In genomic region chr15:66617137-66618090, GRCh38 we compare ENCODE assay signal across 9 cellular contexts. TPM values are rescaled to one million over a fixed set of nuclear protein-coding genes. Genes with fewer than 3 reads are reported as not detected.
DNase-seq lines count a peak whose midpoint lies in the region; ATAC-seq and TF ChIP-seq lines count a peak whose summit lies in the region.
"Had no signal": no experiment of that assay in that cellular context is flagged by ENCODE, and none has a peak within 500 bp of the region (broad histone marks: within the 10 kb centered on the region; RNA-seq: fewer than 3 reads in every experiment).

No MANE protein-coding gene starts in this region.

- H3K27me3 Mint-ChIP-seq in activated T-helper 1 cell treated with anti-CD3 and anti-CD28 coated beads, Interleukin-12 subunit alpha, Interleukin-12 subunit beta, Interleukin-2, Interleukin-4 antibody, amounts not matched to agents 30 ng/mL and 10 ng/mL and 1 ng/mL, durations not matched to agents 14 hours and 24 hours and 36 hours (ENCODE audit: insufficient read depth) = peaks cover 8% of the 10 kb centered on the region

- peak overlapping the region; percentile 86 for H2BK5ac ChIP-seq in IMR-90 (ENCODE audit: low read depth, low read length, poor library complexity, severe bottlenecking)

- H2BK15ac ChIP-seq in IMR-90 (ENCODE audit: low read depth, low read length) = peak overlapping the region; percentile 64; the same call in 2 of the 3 replicates

- H3K36me3 ChIP-seq in IMR-90 (ENCODE audit: control insufficient read depth, insufficient read depth, low read length) (no peaks in the 10 kb centered on the region), kidney epithelial cell (ENCODE audit: control insufficient read depth, insufficient read depth, low read length) (no peaks in the 10 kb centered on the region), spleen (no peaks in the 10 kb centered on the region)

- peak overlapping the region; percentile 94 for H2AFZ ChIP-seq in IMR-90 (replicated peaks; ENCODE audit: low read length, poor library complexity)

- H3K4me1 ChIP-seq in IMR-90 (ENCODE audit: control insufficient read depth, insufficient read depth, low read length) (peaks cover 15% of the 10 kb centered on the region), spleen (peaks cover 8 to 88% (median 55%) of the 10 kb centered on the region in 6 donors)

- intact Hi-C loops in IMR-90 (cut with micrococcal nuclease) (loop anchor here (5.0 kb wide), 1 partner anchor 155 kb away; no protein-coding TSS in a partner anchor), spleen (cut with DNase I; ENCODE audit: low total_unique reads) (loop anchor here (5.0 kb wide), 1 partner anchor 235 kb away; no protein-coding TSS in a partner anchor)
- intact Hi-C loops in activated T-helper 1 cell treated with anti-CD3 and anti-CD28 coated beads, Interleukin-12 subunit alpha, Interleukin-12 subunit beta, Interleukin-2, Interleukin-4 antibody, amounts not matched to agents 30 ng/mL and 10 ng/mL and 1 ng/mL, durations not matched to agents 14 hours and 24 hours and 36 hours (cut with micrococcal nuclease) = loop anchor here (2.0 kb wide), 1 partner anchor 85 kb away; the partner anchor contains the start of gene SMAD6

- no peak overlapping the region for H3K4me2 ChIP-seq in IMR-90 (ENCODE audit: low read depth, low read length)

- no peak overlapping the region for H3K4me3 ChIP-seq in IMR-90 (ENCODE audit: insufficient read depth, low read depth, low read length)
- no peak overlapping the region for H3K4me3 ChIP-seq in astrocyte of the cerebellum (ENCODE audit: low read depth, low read length)
- H3K4me3 ChIP-seq in kidney epithelial cell (ENCODE audit: low read depth, low read length) = no peak overlapping the region
- H3K4me3 ChIP-seq in spleen = no peak overlapping the region

- H2BK20ac ChIP-seq in IMR-90 (ENCODE audit: low read depth, low read length) = peak overlapping the region; percentile 63

- H3K27ac ChIP-seq in IMR-90 (ENCODE audit: insufficient read depth, low read length) (peak overlapping the region; percentile 76), spleen (peak overlapping the region in 7 of 8 donors; percentile 47 to 78 (median 65))

- peak overlapping the region; percentile 80 for H3K56ac ChIP-seq in IMR-90 (ENCODE audit: extremely low read depth, insufficient read depth, low read length)

- in situ Hi-C loops in IMR-90 (cut with MboI; ENCODE audit: low sequenced_read_pairs) = loop anchor here (5.0 kb wide), 1 partner anchor 150 kb away; no protein-coding TSS in a partner anchor
- in situ Hi-C loops in astrocyte of the cerebellum (cut with HindIII; ENCODE audit: low sequenced_read_pairs) = no loop called here
- in situ Hi-C loops in GM13976 (cut with MboI; ENCODE audit: low sequenced_read_pairs, unreplicated experiment) = no loop called here

- H2AK5ac ChIP-seq in IMR-90 (ENCODE audit: low read depth, low read length) = peak overlapping the region; percentile 72

- H2BK120ac ChIP-seq in IMR-90 (ENCODE audit: low read depth, low read length) = peak overlapping the region; percentile 96

- dilution Hi-C loops in IMR-90 (cut with HindIII; ENCODE audit: low sequenced_read_pairs, unreplicated experiment) = no loop called here

- H3K79me1 ChIP-seq in IMR-90 (ENCODE audit: low read depth in 1 of 2, low read length in 2 of 2) = no peaks in the 10 kb centered on the region

- DNase-seq in IMR-90 (peak; percentile 80), astrocyte of the cerebellum (ENCODE audit: low read depth) (peak; percentile 78), kidney epithelial cell (ENCODE audit: low read depth) (peak; percentile 19), spleen (peak; percentile 89), GM13976 (ENCODE audit: low spot score) (no peak), HuH-7.5 (ENCODE audit: low spot score) (no peak)
- no peak for DNase-seq in activated T-helper 1 cell treated with anti-CD3 and anti-CD28 coated beads, Interleukin-12 subunit alpha, Interleukin-12 subunit beta, Interleukin-2, Interleukin-4 antibody, amounts not matched to agents 30 ng/mL and 10 ng/mL and 1 ng/mL, durations not matched to agents 14 hours and 24 hours and 36 hours (ENCODE audit: low spot score)

- no peak overlapping the region for H3K4me3 Mint-ChIP-seq in activated T-helper 1 cell treated with anti-CD3 and anti-CD28 coated beads, Interleukin-12 subunit alpha, Interleukin-12 subunit beta, Interleukin-2, Interleukin-4 antibody, amounts not matched to agents 30 ng/mL and 10 ng/mL and 1 ng/mL, durations not matched to agents 14 hours and 24 hours and 36 hours

- TF ChIP-seq POLR2A in IMR-90 (IDR thresholded peaks at IDR 0.05; ENCODE audit: low read depth, low read length) = peak; percentile 52; the same call in 1 of the 2 replicates
- TF ChIP-seq POLR2A in spleen (IDR thresholded peaks at IDR 0.05) = no peak

- CTCF ChIA-PET in IMR-90 (lab: Yijun Ruan, JAX) = interaction anchor here (0.6 to 0.9 kb wide), 2 partner anchors 13 to 81 kb away, joined by 3 read pairs; no protein-coding TSS in a partner anchor

- no peaks in the 10 kb centered on the region; the same call in 1 of the 2 replicates for H3K9me1 ChIP-seq in IMR-90 (ENCODE audit: insufficient read depth, low read length)

- H3K27me3 ChIP-seq in IMR-90 (ENCODE audit: control insufficient read depth, insufficient read depth, low read length) (0 out of 2 replicates have a peak, but pooled peaks cover 2% of the 10 kb centered on the region), kidney epithelial cell (ENCODE audit: control insufficient read depth, insufficient read depth, low read length) (peaks cover 5% of the 10 kb centered on the region), spleen (replicated peaks in 1 of 7) (peaks cover 0 to 31% (median 12%) of the 10 kb centered on the region in 7 donors)

- peak overlapping the region; percentile 89 for H3K4ac ChIP-seq in IMR-90 (ENCODE audit: low read depth, low read length)

- H3K27ac Mint-ChIP-seq in activated T-helper 1 cell treated with anti-CD3 and anti-CD28 coated beads, Interleukin-12 subunit alpha, Interleukin-12 subunit beta, Interleukin-2, Interleukin-4 antibody, amounts not matched to agents 30 ng/mL and 10 ng/mL and 1 ng/mL, durations not matched to agents 14 hours and 24 hours and 36 hours = no peak overlapping the region

- H3K18ac ChIP-seq in IMR-90 (ENCODE audit: low read depth, low read length) = peak overlapping the region; percentile 43

- ATAC-seq in IMR-90 (ENCODE audit: low read depth) (peak; percentile 78), HG02870 (IDR thresholded peaks at IDR 0.05; ENCODE audit: unreplicated experiment) (no peak)

- H3K23ac ChIP-seq in IMR-90 (ENCODE audit: low read depth, low read length) = peak overlapping the region; percentile 70; the same call in 1 of the 2 replicates

- H3K4me1 Mint-ChIP-seq in activated T-helper 1 cell treated with anti-CD3 and anti-CD28 coated beads, Interleukin-12 subunit alpha, Interleukin-12 subunit beta, Interleukin-2, Interleukin-4 antibody, amounts not matched to agents 30 ng/mL and 10 ng/mL and 1 ng/mL, durations not matched to agents 14 hours and 24 hours and 36 hours (ENCODE audit: low read depth) = no peaks in the 10 kb centered on the region

- no peaks in the 10 kb centered on the region for H3K9me3 Mint-ChIP-seq in activated T-helper 1 cell treated with anti-CD3 and anti-CD28 coated beads, Interleukin-12 subunit alpha, Interleukin-12 subunit beta, Interleukin-2, Interleukin-4 antibody, amounts not matched to agents 30 ng/mL and 10 ng/mL and 1 ng/mL, durations not matched to agents 14 hours and 24 hours and 36 hours

- peak overlapping the region; percentile 73 to 95 for H4K8ac ChIP-seq in IMR-90 (ENCODE audit: low read depth in 2 of 2, low read length in 2 of 2)

- H3K9me3 ChIP-seq in IMR-90 (ENCODE audit: control insufficient read depth, insufficient read depth, low read length) (no peaks in the 10 kb centered on the region), spleen (no peaks in the 10 kb centered on the region)

- peak overlapping the region; percentile 93 for H4K91ac ChIP-seq in IMR-90 (ENCODE audit: insufficient read depth, low read depth, low read length)

- H3K9ac ChIP-seq in IMR-90 (ENCODE audit: low read depth, low read length) = peak overlapping the region; percentile 28

- no peaks in the 10 kb centered on the region for H4K20me1 ChIP-seq in IMR-90 (ENCODE audit: insufficient read depth, low read length)

- no peak for TF ChIP-seq RAD21 in IMR-90 (IDR thresholded peaks at IDR 0.05; ENCODE audit: low read length)

- peak overlapping the region; percentile 1 for H2AK9ac ChIP-seq in IMR-90 (replicated peaks; ENCODE audit: low read depth, low read length, poor library complexity)

- WGBS in IMR-90 (ENCODE audit: extremely low coverage in 2 of 2, insufficient read length in 1 of 2), 2 experiments = 12% methylated on average over 4 of the region's 15 CpGs; no CpG with 5 or more reads in 1 of the 2 experiments
- WGBS in spleen, 5 donors = 20 to 33% (median 31%) methylated on average over 13 to 15 of the region's 15 CpGs

- POLR2A ChIA-PET in IMR-90 (lab: Charles Lee; ENCODE audit: unreplicated experiment) = no interaction called here

- BruUV-seq in IMR-90 (replicated peaks; lab: Mats Ljungman, UMichigan) = no TSS peak

- H4K5ac ChIP-seq in IMR-90 (ENCODE audit: low read depth, low read length) = peak overlapping the region; percentile 53

- H3K36me3 Mint-ChIP-seq in activated T-helper 1 cell treated with anti-CD3 and anti-CD28 coated beads, Interleukin-12 subunit alpha, Interleukin-12 subunit beta, Interleukin-2, Interleukin-4 antibody, amounts not matched to agents 30 ng/mL and 10 ng/mL and 1 ng/mL, durations not matched to agents 14 hours and 24 hours and 36 hours (ENCODE audit: low read depth) = no peaks in the 10 kb centered on the region

- peak overlapping the region; percentile 82 for H3K14ac ChIP-seq in IMR-90 (replicated peaks; ENCODE audit: low read depth, low read length)

- no peak for TF ChIP-seq CTCF in IMR-90 (conservative IDR thresholded peaks at IDR 0.05; ENCODE audit: low read depth, low read length)
- no peak for TF ChIP-seq CTCF in astrocyte of the cerebellum (IDR thresholded peaks at IDR 0.05; ENCODE audit: low read depth, low read length, missing control alignments)
- TF ChIP-seq CTCF in kidney epithelial cell (IDR thresholded peaks at IDR 0.05; ENCODE audit: insufficient read depth, low read length, poor library complexity, severe bottlenecking) = no peak
- TF ChIP-seq CTCF in spleen (IDR thresholded peaks at IDR 0.05 in 8 of 11, conservative IDR thresholded peaks at IDR 0.05 in 3 of 11) = peak in 1 of 11 experiments; percentile 12
- TF ChIP-seq CTCF in GM13976 (IDR thresholded peaks at IDR 0.05; ENCODE audit: borderline replicate concordance, control extremely low read depth, extremely low read depth, insufficient read depth, missing control alignments) = no peak

TF ChIP-seq in IMR-90, 13 proteins besides CTCF, POLR2A, EP300 and RAD21:
- TF ChIP-seq FOS (IDR thresholded peaks at IDR 0.05; ENCODE audit: low read depth, low read length) (peak; percentile 32; the same call in 1 of the 2 replicates), RFX5 (IDR thresholded peaks at IDR 0.05; ENCODE audit: low read depth, low read length) (no peak)

RNA-seq across cellular contexts. Expression of gene LCTL, which starts 51.6 kb away (rescaled TPM):
- total RNA-seq in IMR-90 (2012; rRNA removed) (8.9 and 10.4 TPM in 2 replicates), kidney epithelial cell (0.68 TPM in 1 of 2 replicates, not detected in the other), spleen (not detected)
- polyA plus RNA-seq in IMR-90 (2012; rRNA removed) (10.3 and 10.5 TPM in 2 replicates), spleen (not detected)
- 4.7 and 8.1 TPM in 2 replicates for polyA plus RNA-seq in IMR-90 (2012; cell fraction: cytosol; rRNA removed)
- 10.0 and 14.8 TPM in 2 replicates for polyA plus RNA-seq in IMR-90 (2012; cell fraction: nucleus; rRNA removed; ENCODE audit: low replicate concordance)
- total RNA-seq in activated T-helper 1 cell treated with anti-CD3 and anti-CD28 coated beads, Interleukin-12 subunit alpha, Interleukin-12 subunit beta, Interleukin-2, Interleukin-4 antibody, amounts not matched to agents 30 ng/mL and 10 ng/mL and 1 ng/mL, durations not matched to agents 14 hours and 24 hours and 36 hours = not detected in 2 replicates
- total RNA-seq: T-helper 2 cell treated with Interferon-gamma antibody and Interleukin-4, amounts not matched to agents 100 ng/mL and 5 ng/mL, for 36 hours had no signal

Comparison
In these comparisons a context has a peak if more than half of its experiments do, and no peak if none do; other contexts are left out.
1. DNase-seq: peak in IMR-90 (single experiment), astrocyte of the cerebellum (single experiment), kidney epithelial cell (single experiment) and spleen (single experiment); none in GM13976 (single experiment), activated T-helper 1 cell treated with anti-CD3 and anti-CD28 coated beads, Interleukin-12 subunit alpha, Interleukin-12 subunit beta, Interleukin-2, Interleukin-4 antibody, amounts not matched to agents 30 ng/mL and 10 ng/mL and 1 ng/mL, durations not matched to agents 14 hours and 24 hours and 36 hours (single experiment) and HuH-7.5 (single experiment).